In genomic region chr17:6304894-6305612, GRCh38 we compare ENCODE assay signal across 21 cellular contexts.
A peak's percentile ranks its signal among the peaks of the same experiment; 100 is the strongest.
DNase-seq lines count a peak whose midpoint lies in the region; TF ChIP-seq lines count a peak whose summit lies in the region.
"Had no signal": no experiment of that assay in that cellular context is flagged by ENCODE, and none has a peak within 500 bp of the region (broad histone marks: within the 10 kb centered on the region; RNA-seq: fewer than 3 reads in every experiment).

No MANE protein-coding gene starts in this region.

- H3K36me3 ChIP-seq in kidney epithelial cell (ENCODE audit: control insufficient read depth, insufficient read depth, low read length) (no peaks in the 10 kb centered on the region), WERI-Rb-1 (no peaks in the 10 kb centered on the region)
- H3K36me3 ChIP-seq: MG63 had no signal

- DNase-seq in COR-L47 (lab: John Stamatoyannopoulos, UW) (peak; percentile 80), Caki2 (ENCODE audit: low read depth) (peak; percentile 41), NCI-H345 treated with DMSO at 0.1 percent for 48 hours (lab: John Stamatoyannopoulos, UW; ENCODE audit: unreplicated experiment) (peak; percentile 18), kidney epithelial cell (ENCODE audit: low read depth) (peak; percentile 28), COLO668 (lab: John Stamatoyannopoulos, UW; ENCODE audit: unreplicated experiment) (no peak), WERI-Rb-1 (no peak), DMS79 (lab: John Stamatoyannopoulos, UW) (no peak)
- DNase-seq: ACHN, DMS 273 treated with DMSO at 0.1 percent for 48 hours, EL, GM23248, HCEC 1CT, IMR-90, Kasumi-1, MG63, NCI-H1048, NCI-H187, Right ventricle myocardium superior, SW 1271, T-helper 2 cell had no signal

- H3K27me3 ChIP-seq in kidney epithelial cell (ENCODE audit: control insufficient read depth, insufficient read depth, low read length) (peaks cover 12% of the 10 kb centered on the region), WERI-Rb-1 (ENCODE audit: insufficient read depth, low read depth, severe bottlenecking) (no peaks in the 10 kb centered on the region)
- H3K27me3 ChIP-seq: MG63 had no signal

- TF ChIP-seq CTCF in kidney epithelial cell (IDR thresholded peaks at IDR 0.05; ENCODE audit: insufficient read depth, low read length, poor library complexity, severe bottlenecking) (no peak), WERI-Rb-1 (IDR thresholded peaks at IDR 0.05; ENCODE audit: low read depth, low read length) (no peak)

- H3K9me3 ChIP-seq in WERI-Rb-1 (ENCODE audit: severe bottlenecking) = no peaks in the 10 kb centered on the region
- H3K9me3 ChIP-seq: MG63 had no signal

- in situ Hi-C loops in Caki2 (cut with HindIII; ENCODE audit: low pct_unique_long_range_greater_than_20kb, low sequenced_read_pairs) = no loop called here

- H3K27ac ChIP-seq in WERI-Rb-1 = no peak overlapping the region
- H3K27ac ChIP-seq: GM23248 had no signal

- no peak overlapping the region for H3K4me3 ChIP-seq in kidney epithelial cell (ENCODE audit: low read depth, low read length)
- no peak overlapping the region for H3K4me3 ChIP-seq in WERI-Rb-1 (ENCODE audit: low read depth, low read length)
- H3K4me3 ChIP-seq: GM12878, GM23248, MG63 had no signal

Comparison
In these comparisons a context has a peak if more than half of its experiments do, and no peak if none do; other contexts are left out.
1. DNase-seq: peak in COR-L47 (single experiment), Caki2 (single experiment), NCI-H345 treated with DMSO at 0.1 percent for 48 hours (single experiment) and kidney epithelial cell (single experiment); none in COLO668 (single experiment), WERI-Rb-1 (single experiment) and DMS79 (single experiment).